Comparison of ENCODE assay signal across 33 cellular contexts in the genomic region with DNA sequence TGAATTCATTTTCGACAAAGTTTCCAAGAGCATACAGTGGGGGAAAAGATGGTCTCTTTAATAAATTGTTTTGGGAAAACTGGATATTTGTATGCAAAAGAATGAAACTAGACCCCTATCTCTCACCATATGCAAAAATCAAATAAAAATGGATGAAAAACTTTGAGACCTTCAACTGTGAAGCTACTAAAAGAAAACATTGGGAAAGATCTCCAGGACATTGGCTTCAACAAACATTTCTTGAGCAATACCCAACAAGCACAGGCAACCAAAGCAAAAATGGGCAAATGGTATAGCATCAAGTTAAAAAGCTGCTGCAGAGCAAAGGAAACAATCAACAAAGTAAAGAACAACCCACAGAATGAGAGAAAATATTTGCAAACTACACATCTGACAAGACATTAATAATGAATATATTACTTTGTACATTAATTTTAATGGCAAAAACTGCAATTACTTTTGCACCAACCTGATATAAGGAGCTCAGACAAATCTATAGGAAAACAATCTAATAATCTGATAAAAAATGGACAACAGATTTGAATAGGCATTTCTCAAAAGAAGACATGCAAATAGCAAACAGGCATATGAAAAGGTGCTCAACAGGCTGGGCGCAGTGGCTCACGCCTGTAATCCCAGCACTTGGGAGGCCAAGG.
"Had no signal": no experiment of that assay in that cellular context is flagged by ENCODE, and none has a peak within 500 bp of the region (broad histone marks: within the 10 kb centered on the region; RNA-seq: fewer than 3 reads in every experiment).

No MANE protein-coding gene starts in this region.

- ATAC-seq: activated CD8-positive, alpha-beta T cell treated with anti-CD3 and anti-CD28 coated beads for 36 hours; activated naive CD4-positive, alpha-beta T cell treated with anti-CD3 and anti-CD28 coated beads, Interleukin-2, amount 50 U/mL, for 72 hours; activated T-cell treated with anti-CD3 and anti-CD28 coated beads, Interleukin-2, amount 50 U/mL, for 4 hours; activated T-cell treated with anti-CD3 and anti-CD28 coated beads, Interleukin-2, amount 50 U/mL, for 72 hours; activated T-helper 17 cell treated with anti-CD3 and anti-CD28 coated beads, Interleukin-2, amount 50 U/mL, for 72 hours; body of pancreas had no signal

- H3K4me1 ChIP-seq: adrenal gland, body of pancreas, breast epithelium had no signal

- H3K27ac ChIP-seq: adrenal gland, body of pancreas, brain microvascular endothelial cell, breast epithelium, VCaP had no signal

- DNase-seq: activated B cell treated with CpG ODN at 0.5 μM for 24 hours; activated CD4-positive, alpha-beta memory T cell treated with anti-CD3 and anti-CD28 coated beads for 36 hours; activated CD4-positive, alpha-beta T cell treated with anti-CD3 and anti-CD28 coated beads for 4 hours; activated CD4-positive, alpha-beta T cell treated with anti-CD3 and anti-CD28 coated beads, Interleukin-2, amount 10 ng/mL, durations not matched to agents 24 days and 14 days; activated CD4-positive, alpha-beta T cell treated with anti-CD3 and anti-CD28 coated beads, Interleukin-2, amount 50 U/mL, for 1 hour; activated CD4-positive, alpha-beta T cell treated with anti-CD3 and anti-CD28 coated beads, Interleukin-2, amount 50 U/mL, for 4 hours; activated CD4-positive, CD25-positive, alpha-beta regulatory T cell treated with anti-CD3 and anti-CD28 coated beads, Interleukin-2, amount 50 U/mL, for 72 hours; activated CD8-positive, alpha-beta memory T cell treated with anti-CD3 and anti-CD28 coated beads, Interleukin-2, amount 50 U/mL, for 4 hours; activated CD8-positive, alpha-beta T cell treated with anti-CD3 and anti-CD28 coated beads for 36 hours; activated effector memory CD4-positive, alpha-beta T cell treated with anti-CD3 and anti-CD28 coated beads, Interleukin-2, amount 50 U/mL, for 16 hours; activated gamma-delta T cell treated with Interleukin-2 at 50 U/mL for 16 hours; activated naive CD4-positive, alpha-beta T cell; activated naive CD4-positive, alpha-beta T cell treated with anti-CD3 and anti-CD28 coated beads for 36 hours; activated naive CD4-positive, alpha-beta T cell treated with anti-CD3 and anti-CD28 coated beads, Interleukin-2, amount 50 U/mL, for 16 hours; activated naive CD8-positive, alpha-beta T cell treated with anti-CD3 and anti-CD28 coated beads for 36 hours; activated T-cell treated with anti-CD3 and anti-CD28 coated beads for 4 hours; activated T-cell treated with anti-CD3 and anti-CD28 coated beads, Interleukin-2, amount 50 U/mL, for 1 hour; activated T-cell treated with anti-CD3 and anti-CD28 coated beads, Interleukin-2, amount 50 U/mL, for 4 hours; activated T-cell treated with anti-CD3 and anti-CD28 coated beads, Interleukin-2, amount 50 U/mL, for 72 hours; adrenal gland; amniotic stem cell; aorta; body of pancreas; brain microvascular endothelial cell; central memory CD4-positive, alpha-beta T cell; T-helper 2 cell; T-helper 9 cell had no signal

- H3K9me3 ChIP-seq: adrenal gland, body of pancreas had no signal

- H3K27me3 ChIP-seq: adrenal gland, body of pancreas, brain microvascular endothelial cell, breast epithelium had no signal

- H3K4me3 ChIP-seq: adrenal gland, body of pancreas, breast epithelium had no signal

- FAIRE-seq: astrocyte, TTC549 had no signal

- H3K36me3 ChIP-seq: adrenal gland, brain microvascular endothelial cell, breast epithelium had no signal
